20 cellular contexts compared by ENCODE assay signal in the genomic region with DNA sequence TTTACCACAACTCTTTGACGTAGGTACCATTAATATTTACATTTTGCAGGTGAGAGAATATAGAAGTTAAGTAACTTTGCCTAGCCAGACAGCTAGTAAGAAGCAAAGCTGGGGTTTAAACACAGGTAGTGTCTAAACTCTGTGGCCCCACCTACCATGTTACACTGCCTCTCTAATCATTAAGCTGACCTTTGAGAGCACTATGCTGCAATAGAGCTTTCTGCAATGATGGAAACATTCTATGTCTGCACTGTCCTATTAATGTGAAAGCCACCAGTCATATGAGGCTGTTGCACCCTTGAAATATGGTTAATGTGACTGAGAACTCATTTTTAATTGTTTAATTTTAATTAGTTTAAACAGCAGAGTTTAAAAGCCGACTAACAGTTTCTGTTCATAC. TPM values are rescaled to one million over a fixed set of nuclear protein-coding genes. Genes with fewer than 3 reads are reported as not detected.
"Had no signal": no experiment of that assay in that cellular context is flagged by ENCODE, and none has a peak within 500 bp of the region (broad histone marks: within the 10 kb centered on the region; RNA-seq: fewer than 3 reads in every experiment).

No MANE protein-coding gene starts in this region.

- H3K27ac ChIP-seq: coronary artery, left lung, lower lobe of right lung, neutrophil, right atrium auricular region, tibial artery, upper lobe of left lung, uterus had no signal

- H3K9me3 ChIP-seq: left lung, lower lobe of right lung, neutrophil, right atrium auricular region, tibial artery, upper lobe of left lung, uterus had no signal

- DNase-seq: effector CD4-positive, alpha-beta T cell; endodermal cell; foreskin melanocyte; head of caudate nucleus; hippocampal formation; left lung; lower lobe of right lung; midbrain; naive thymus-derived CD8-positive, alpha-beta T cell; stimulated activated CD4-positive, alpha-beta T cell treated with anti-CD3 and anti-CD28 coated beads, Interleukin-4, amount 100 ng/mL, for 1 hour; stimulated activated CD8-positive, alpha-beta memory T cell treated with anti-CD3 and anti-CD28 coated beads, Interleukin-4, amount 100 ng/mL, for 48 hours; stimulated activated naive CD8-positive, alpha-beta T cell treated with anti-CD3 and anti-CD28 coated beads, Interleukin-15, Interleukin-2, amounts not matched to agents 100 U/mL and 50 U/mL, for 24 hours; tibial artery; upper lobe of left lung; uterus had no signal

- H3K4me1 ChIP-seq: right atrium auricular region had no signal

- H3K36me3 ChIP-seq: left lung, lower lobe of right lung, neutrophil, right atrium auricular region, tibial artery, upper lobe of left lung, uterus had no signal

- FAIRE-seq: endothelial cell of umbilical vein had no signal

- ATAC-seq: left lung; lower lobe of right lung; naive thymus-derived CD8-positive, alpha-beta T cell; stimulated activated effector memory CD8-positive, alpha-beta T cell treated with anti-CD3 and anti-CD28 coated beads, Interleukin-12 subunit alpha, Interleukin-12 subunit beta, amount 100 ng/mL, for 72 hours; stimulated activated naive CD8-positive, alpha-beta T cell treated with anti-CD3 and anti-CD28 coated beads, Interleukin-15, Interleukin-2, amounts not matched to agents 100 U/mL and 50 U/mL, for 24 hours had no signal

- H3K4me3 ChIP-seq: coronary artery, left lung, lower lobe of right lung, right atrium auricular region, tibial artery, upper lobe of left lung, uterus had no signal

- H3K27me3 ChIP-seq: right atrium auricular region, tibial artery, upper lobe of left lung, uterus had no signal

RNA-seq across cellular contexts. Expression of a gene that starts 6.3 kb away (rescaled TPM):
- total RNA-seq: naive thymus-derived CD8-positive, alpha-beta T cell had no signal
